ENCODE assay signal across 26 cellular contexts in genomic region chr18:33916200-33916599, GRCh38.
DNase-seq lines count a peak whose midpoint lies in the region; ATAC-seq and TF ChIP-seq lines count a peak whose summit lies in the region.
"Had no signal": no experiment of that assay in that cellular context is flagged by ENCODE, and none has a peak within 500 bp of the region (broad histone marks: within the 10 kb centered on the region; RNA-seq: fewer than 3 reads in every experiment).

No MANE protein-coding gene starts in this region.

- H3K9me2 ChIP-seq in GM23338 (ENCODE audit: insufficient read depth): no peaks in the 10 kb centered on the region
- no peaks in the 10 kb centered on the region for H3K9me2 ChIP-seq in PC-3 (replicated peaks; ENCODE audit: low read length)

- H2AFZ ChIP-seq in GM23338 (no peak overlapping the region), PC-3 (ENCODE audit: low read length) (no peak overlapping the region)

- H3K27me3 ChIP-seq in GM23338 (ENCODE audit: insufficient read depth) (no peaks in the 10 kb centered on the region), PC-3 (ENCODE audit: low read length) (no peaks in the 10 kb centered on the region), breast epithelium (no peaks in the 10 kb centered on the region)
- H3K27me3 ChIP-seq: foreskin keratinocyte, SJSA1, tibial artery had no signal

- TF ChIP-seq CTCF in GM23338 (conservative IDR thresholded peaks at IDR 0.05; ENCODE audit: low read depth in 2 of 2) (peak; percentile 43 to 55), PC-3 (conservative IDR thresholded peaks at IDR 0.05; ENCODE audit: low read depth, low read length) (no peak), breast epithelium (IDR thresholded peaks at IDR 0.05) (no peak)

- H3K36me3 ChIP-seq in GM23338 (ENCODE audit: insufficient read depth) (no peaks in the 10 kb centered on the region), PC-3 (ENCODE audit: low read depth, low read length) (no peaks in the 10 kb centered on the region), breast epithelium (no peaks in the 10 kb centered on the region)
- H3K36me3 ChIP-seq: SJSA1, tibial artery had no signal

- H3K4me1 ChIP-seq in GM23338 (ENCODE audit: insufficient read depth): no peaks in the 10 kb centered on the region
- peaks cover 4% of the 10 kb centered on the region; the same call in 1 of the 2 replicates for H3K4me1 ChIP-seq in PC-3 (ENCODE audit: insufficient read depth, low read length)
- no peaks in the 10 kb centered on the region for H3K4me1 ChIP-seq in breast epithelium
- H3K4me1 ChIP-seq: foreskin keratinocyte, SJSA1, tibial artery had no signal

- POLR2A ChIA-PET in PC-3 (lab: Charles Lee; ENCODE audit: unreplicated experiment): interaction anchor here (0.6 kb wide), 1 partner anchor 495 kb away, joined by 4 read pairs; no protein-coding TSS in a partner anchor

- no peaks in the 10 kb centered on the region for H3K4me1 Mint-ChIP-seq in GM23338
- H3K4me1 Mint-ChIP-seq: activated CD4-positive, alpha-beta T cell treated with anti-CD3 and anti-CD28 coated beads, Interleukin-2, amount 10 ng/mL, durations not matched to agents 24 days and 14 days; activated CD8-positive, alpha-beta memory T cell treated with anti-CD3 and anti-CD28 coated beads, Interleukin-2, amount 10 ng/mL, durations not matched to agents 7 days and 5 days; activated T-helper 17 cell treated with anti-CD3 and anti-CD28 coated beads, Interleukin-2, amount 50 U/mL, for 72 hours; CD4-positive, alpha-beta memory T cell; T-helper 17 cell had no signal

- no peaks in the 10 kb centered on the region for H3F3A ChIP-seq in GM23338 (replicated peaks; ENCODE audit: low read depth)
- no peaks in the 10 kb centered on the region for H3F3A ChIP-seq in PC-3 (ENCODE audit: low read length, unreplicated experiment)

- CTCF ChIA-PET in PC-3 (lab: Charles Lee): no interaction called here

- no peak for TF ChIP-seq POLR2A in breast epithelium (IDR thresholded peaks at IDR 0.05)

- no peaks in the 10 kb centered on the region; the same call in 2 of the 3 replicates for H3K9me3 Mint-ChIP-seq in GM23338
- H3K9me3 Mint-ChIP-seq: activated CD4-positive, alpha-beta T cell treated with anti-CD3 and anti-CD28 coated beads, Interleukin-2, amount 10 ng/mL, durations not matched to agents 24 days and 14 days had no signal

- no TSS peak for BruUV-seq in PC-3 (replicated peaks; lab: Mats Ljungman, UMichigan)

- H4K20me1 ChIP-seq in GM23338 (replicated peaks; ENCODE audit: insufficient read depth): no peaks in the 10 kb centered on the region
- H4K20me1 ChIP-seq in PC-3 (ENCODE audit: low read length): no peaks in the 10 kb centered on the region

- H3K27ac Mint-ChIP-seq in GM23338: no peak overlapping the region
- H3K27ac Mint-ChIP-seq: activated CD4-positive, alpha-beta T cell treated with anti-CD3 and anti-CD28 coated beads, Interleukin-2, amount 10 ng/mL, durations not matched to agents 24 days and 14 days; activated CD8-positive, alpha-beta memory T cell treated with anti-CD3 and anti-CD28 coated beads, Interleukin-2, amount 10 ng/mL, durations not matched to agents 7 days and 5 days; activated naive CD4-positive, alpha-beta T cell treated with anti-CD3 and anti-CD28 coated beads, Interleukin-2, amount 50 U/mL, for 72 hours; activated T-helper 17 cell treated with anti-CD3 and anti-CD28 coated beads, Interleukin-2, amount 50 U/mL, for 72 hours; CD4-positive, alpha-beta memory T cell; T-helper 17 cell had no signal

- H3K9ac ChIP-seq in PC-3 (ENCODE audit: low read length): no peak overlapping the region

- H3K36me3 Mint-ChIP-seq in GM23338 (ENCODE audit: low read depth): no peaks in the 10 kb centered on the region
- H3K36me3 Mint-ChIP-seq: activated CD8-positive, alpha-beta memory T cell treated with anti-CD3 and anti-CD28 coated beads, Interleukin-2, amount 10 ng/mL, durations not matched to agents 7 days and 5 days; activated naive CD4-positive, alpha-beta T cell treated with anti-CD3 and anti-CD28 coated beads, Interleukin-2, amount 50 U/mL, for 72 hours; CD4-positive, alpha-beta memory T cell had no signal

- intact Hi-C loops in PC-3 (cut with micrococcal nuclease): no loop called here
- intact Hi-C loops in breast epithelium (cut with DNase I; ENCODE audit: low total_unique reads): no loop called here

- no peaks in the 10 kb centered on the region for H3K9me3 ChIP-seq in PC-3 (ENCODE audit: low read length)
- H3K9me3 ChIP-seq in breast epithelium: no peaks in the 10 kb centered on the region
- H3K9me3 ChIP-seq: SJSA1, tibial artery had no signal

- peak; percentile 76 for ATAC-seq in GM23338
- ATAC-seq in PC-3: no peak
- no peak for ATAC-seq in stimulated activated naive CD8-positive, alpha-beta T cell treated with anti-CD3 and anti-CD28 coated beads, Interleukin-15, Interleukin-2, amounts not matched to agents 100 U/mL and 50 U/mL, for 24 hours
- no peak for ATAC-seq in HG03457 (IDR thresholded peaks at IDR 0.05; ENCODE audit: unreplicated experiment)
- ATAC-seq: activated CD8-positive, alpha-beta memory T cell treated with anti-CD3 and anti-CD28 coated beads, Interleukin-2, amount 10 ng/mL, durations not matched to agents 7 days and 5 days; activated naive CD4-positive, alpha-beta T cell treated with anti-CD3 and anti-CD28 coated beads, Interleukin-2, amount 50 U/mL, for 72 hours; activated T-helper 17 cell treated with anti-CD3 and anti-CD28 coated beads, Interleukin-2, amount 50 U/mL, for 72 hours; foreskin keratinocyte; T-helper 17 cell had no signal

- H3K4me3 ChIP-seq in GM23338 (no peak overlapping the region), PC-3 (ENCODE audit: low read length) (no peak overlapping the region), breast epithelium (no peak overlapping the region)
- H3K4me3 ChIP-seq: SJSA1, skin epidermis, tibial artery had no signal

- H3K27ac ChIP-seq in GM23338 (ENCODE audit: low read depth) (no peak overlapping the region), PC-3 (ENCODE audit: low read length) (no peak overlapping the region), substantia nigra (ENCODE audit: low read depth, low read length, poor library complexity, severe bottlenecking) (no peak overlapping the region), breast epithelium (no peak overlapping the region)
- H3K27ac ChIP-seq: foreskin keratinocyte, SJSA1, skin epidermis, tibial artery had no signal

- no peaks in the 10 kb centered on the region for H3K79me2 ChIP-seq in GM23338 (replicated peaks; ENCODE audit: insufficient read depth)
- no peaks in the 10 kb centered on the region for H3K79me2 ChIP-seq in PC-3 (ENCODE audit: low read length)

- H3K4me2 ChIP-seq in GM23338 (no peak overlapping the region), PC-3 (ENCODE audit: low read length) (no peak overlapping the region)

- no peaks in the 10 kb centered on the region for H3K27me3 Mint-ChIP-seq in GM23338 (ENCODE audit: insufficient read depth, low read depth, poor library complexity)
- H3K27me3 Mint-ChIP-seq: activated CD4-positive, alpha-beta T cell treated with anti-CD3 and anti-CD28 coated beads, Interleukin-2, amount 10 ng/mL, durations not matched to agents 24 days and 14 days; activated CD8-positive, alpha-beta memory T cell treated with anti-CD3 and anti-CD28 coated beads, Interleukin-2, amount 10 ng/mL, durations not matched to agents 7 days and 5 days; activated T-helper 17 cell treated with anti-CD3 and anti-CD28 coated beads, Interleukin-2, amount 50 U/mL, for 72 hours; CD4-positive, alpha-beta memory T cell; T-helper 17 cell had no signal

- DNase-seq in COR-L47 (lab: John Stamatoyannopoulos, UW): peak; percentile 22
- peak; percentile 54 for DNase-seq in GM23338 (ENCODE audit: low spot score)
- peak; percentile 2 for DNase-seq in PC-3
- DNase-seq in iPS-NIHi11 (ENCODE audit: low spot score): peak; percentile 33
- no peak for DNase-seq in substantia nigra (lab: John Stamatoyannopoulos, UW)
- no peak for DNase-seq in stimulated activated naive CD8-positive, alpha-beta T cell treated with anti-CD3 and anti-CD28 coated beads, Interleukin-15, Interleukin-2, amounts not matched to agents 100 U/mL and 50 U/mL, for 24 hours
- DNase-seq in breast epithelium (ENCODE audit: low spot score in 2 of 2): no peak
- DNase-seq: activated CD4-positive, alpha-beta T cell treated with anti-CD3 and anti-CD28 coated beads, Interleukin-2, amount 10 ng/mL, durations not matched to agents 24 days and 14 days; activated CD8-positive, alpha-beta memory T cell treated with anti-CD3 and anti-CD28 coated beads, Interleukin-2, amount 10 ng/mL, durations not matched to agents 7 days and 5 days; aorta; CD4-positive, alpha-beta memory T cell; effector CD4-positive, alpha-beta T cell; foreskin keratinocyte; GOT3; hypothalamus; NCI-H1436 treated with DMSO at 0.1 percent for 48 hours; NCI-H82; stimulated activated CD4-positive, alpha-beta T cell treated with anti-CD3 and anti-CD28 coated beads, Interleukin-2, amount 100 ng/mL, for 48 hours; stimulated activated naive CD4-positive, alpha-beta T cell; T-helper 17 cell; tibial artery had no signal

- no peak overlapping the region for H3K4me3 Mint-ChIP-seq in GM23338
- H3K4me3 Mint-ChIP-seq: activated CD4-positive, alpha-beta T cell treated with anti-CD3 and anti-CD28 coated beads, Interleukin-2, amount 10 ng/mL, durations not matched to agents 24 days and 14 days; activated CD8-positive, alpha-beta memory T cell treated with anti-CD3 and anti-CD28 coated beads, Interleukin-2, amount 10 ng/mL, durations not matched to agents 7 days and 5 days; activated T-helper 17 cell treated with anti-CD3 and anti-CD28 coated beads, Interleukin-2, amount 50 U/mL, for 72 hours; CD4-positive, alpha-beta memory T cell; T-helper 17 cell had no signal

TF ChIP-seq in GM23338, 12 proteins besides CTCF, POLR2A, EP300 and RAD21 (continues in another document):
- no peak for TF ChIP-seq JUNB (IDR thresholded peaks at IDR 0.05; ENCODE audit: unreplicated experiment)

Comparison
In these comparisons a context has a peak if more than half of its experiments do, and no peak if none do; other contexts are left out.
1. DNase-seq: peak in COR-L47 (single experiment), GM23338 (single experiment), PC-3 (single experiment) and iPS-NIHi11 (single experiment); none in substantia nigra (0 of 49), stimulated activated naive CD8-positive, alpha-beta T cell treated with anti-CD3 and anti-CD28 coated beads, Interleukin-15, Interleukin-2, amounts not matched to agents 100 U/mL and 50 U/mL, for 24 hours (single experiment) and breast epithelium (0 of 2).
2. CTCF ChIP-seq: peak in GM23338 (2 of 2); none in PC-3 (single experiment) and breast epithelium (0 of 3).